Comparison of ENCODE assay signal across 17 cellular contexts in genomic region chr3:37290551-37290950, GRCh38. TPM values are rescaled to one million over a fixed set of nuclear protein-coding genes. Genes with fewer than 3 reads are reported as not detected.
DNase-seq lines count a peak whose midpoint lies in the region; ATAC-seq, FAIRE-seq and TF ChIP-seq lines count a peak whose summit lies in the region.
"Had no signal": no experiment of that assay in that cellular context is flagged by ENCODE, and none has a peak within 500 bp of the region (broad histone marks: within the 10 kb centered on the region; RNA-seq: fewer than 3 reads in every experiment).

No MANE protein-coding gene starts in this region.

- H3K27ac Mint-ChIP-seq in immature natural killer cell = peak overlapping the region in 1 of 6 donors; percentile 45
- H3K27ac Mint-ChIP-seq: activated CD8-positive, alpha-beta T cell treated with anti-CD3 and anti-CD28 coated beads for 36 hours; activated T-helper 17 cell treated with anti-CD3 and anti-CD28 coated beads, Interleukin-2, amount 50 U/mL, for 72 hours had no signal

- intact Hi-C loops in head of caudate nucleus (cut with DNase I) = no loop called here
- intact Hi-C loops in A673 (cut with micrococcal nuclease; ENCODE audit: unreplicated experiment) = no loop called here

- TF ChIP-seq RAD21 in A549 (conservative IDR thresholded peaks at IDR 0.05 in 1 of 2, IDR thresholded peaks at IDR 0.05 in 1 of 2) = no peak

- in situ Hi-C loops in astrocyte of the cerebellum (cut with HindIII; ENCODE audit: low sequenced_read_pairs) = no loop called here

- no peak overlapping the region for H3K4me3 Mint-ChIP-seq in immature natural killer cell
- H3K4me3 Mint-ChIP-seq: activated CD8-positive, alpha-beta T cell treated with anti-CD3 and anti-CD28 coated beads for 36 hours; activated T-helper 17 cell treated with anti-CD3 and anti-CD28 coated beads, Interleukin-2, amount 50 U/mL, for 72 hours had no signal

- FAIRE-seq in A549 (lab: Jason Lieb, UNC) = peak; percentile 80

- TF ChIP-seq CTCF in A549 (IDR thresholded peaks at IDR 0.05) (no peak), astrocyte of the cerebellum (IDR thresholded peaks at IDR 0.05; ENCODE audit: low read depth, low read length, missing control alignments) (no peak), foreskin keratinocyte (conservative IDR thresholded peaks at IDR 0.05) (no peak), A673 (conservative IDR thresholded peaks at IDR 0.05; ENCODE audit: low read depth, low read length) (no peak)

- POLR2A ChIA-PET in A549 (lab: Yijun Ruan, JAX) (no interaction called here), A673 (lab: Charles Lee; ENCODE audit: low non-redundant PET) (no interaction called here)

- H3K27me3 Mint-ChIP-seq in immature natural killer cell (ENCODE audit: low read depth in 3 of 3) = no peaks in the 10 kb centered on the region
- H3K27me3 Mint-ChIP-seq: activated CD8-positive, alpha-beta T cell treated with anti-CD3 and anti-CD28 coated beads for 36 hours; activated T-helper 17 cell treated with anti-CD3 and anti-CD28 coated beads, Interleukin-2, amount 50 U/mL, for 72 hours had no signal

- no peaks in the 10 kb centered on the region for H3K9me3 Mint-ChIP-seq in immature natural killer cell
- H3K9me3 Mint-ChIP-seq: activated CD8-positive, alpha-beta T cell treated with anti-CD3 and anti-CD28 coated beads for 36 hours; activated T-helper 17 cell treated with anti-CD3 and anti-CD28 coated beads, Interleukin-2, amount 50 U/mL, for 72 hours had no signal

- no peaks in the 10 kb centered on the region for H3K27me3 ChIP-seq in foreskin keratinocyte
- no peaks in the 10 kb centered on the region for H3K27me3 ChIP-seq in A673 (replicated peaks; ENCODE audit: insufficient read depth, low read depth, low read length, poor library complexity)
- H3K27me3 ChIP-seq: thyroid gland had no signal

- H3K27ac ChIP-seq in A549 = peak overlapping the region; percentile 57 to 74
- peak overlapping the region; percentile 41 for H3K27ac ChIP-seq in foreskin keratinocyte
- no peak overlapping the region for H3K27ac ChIP-seq in A673 (ENCODE audit: low read depth, low read length, poor library complexity, severe bottlenecking)
- H3K27ac ChIP-seq: thyroid gland had no signal

- H3K36me3 ChIP-seq in A673 (ENCODE audit: insufficient read depth, low read length, poor library complexity, severe bottlenecking) = peaks cover 19% of the 10 kb centered on the region

- DNase-seq in A549 (ENCODE audit: low read depth in 1 of 2, low spot score in 1 of 2) (no peak), HS-27A (ENCODE audit: low read depth) (peak; percentile 70), astrocyte of the cerebellum (ENCODE audit: low read depth) (peak; percentile 20), foreskin keratinocyte (peak; percentile 24 to 53), head of caudate nucleus (no peak), immature natural killer cell (no peak), A673 (ENCODE audit: low spot score) (no peak), DMS 273 treated with DMSO at 0.1 percent for 48 hours (lab: John Stamatoyannopoulos, UW) (no peak)
- DNase-seq: activated CD8-positive, alpha-beta T cell treated with anti-CD3 and anti-CD28 coated beads for 36 hours; anterior cingulate cortex; effector CD8-positive, alpha-beta T cell; hypothalamus; NCI-H1092; NCI-H510A; occipital lobe; thyroid gland had no signal

- H3K4me1 ChIP-seq in A549 (peaks cover 35% of the 10 kb centered on the region), foreskin keratinocyte (peaks cover 36% of the 10 kb centered on the region), A673 (ENCODE audit: insufficient read depth, low read length, poor library complexity, severe bottlenecking) (peaks cover 1% of the 10 kb centered on the region)
- H3K4me1 ChIP-seq: thyroid gland had no signal

- peak in 1 of 2 experiments; percentile 55; a peak in 3 of 6 replicates for ATAC-seq in A549
- peak; percentile 22 for ATAC-seq in foreskin keratinocyte
- ATAC-seq: activated CD8-positive, alpha-beta T cell treated with anti-CD3 and anti-CD28 coated beads for 36 hours; activated T-helper 17 cell treated with anti-CD3 and anti-CD28 coated beads, Interleukin-2, amount 50 U/mL, for 72 hours had no signal

- TF ChIP-seq POLR2A in A549 (IDR thresholded peaks at IDR 0.05; ENCODE audit: low read length) = no peak

- H3K4me1 Mint-ChIP-seq in immature natural killer cell = peaks cover 14 to 21% of the 10 kb centered on the region in 2 donors

- H3K36me3 Mint-ChIP-seq in immature natural killer cell = peaks cover 10 to 29% (median 10%) of the 10 kb centered on the region in 3 donors

- H3K4me3 ChIP-seq in A549 (no peak overlapping the region), astrocyte of the cerebellum (ENCODE audit: low read depth, low read length) (no peak overlapping the region), A673 (ENCODE audit: low read depth, low read length, poor library complexity, severe bottlenecking) (no peak overlapping the region)
- H3K4me3 ChIP-seq: thyroid gland had no signal

- no TSS peak for BruUV-seq in A673 (replicated peaks; lab: Mats Ljungman, UMichigan)

- peak overlapping the region; percentile 58 for H3K4me2 ChIP-seq in A549

- CTCF ChIA-PET in A549 (lab: Yijun Ruan, JAX) (no interaction called here), A673 (lab: Charles Lee) (no interaction called here)

- TF ChIP-seq EP300 in A549 (IDR thresholded peaks at IDR 0.05) = no peak

- H3K9me3 ChIP-seq in A549 (no peaks in the 10 kb centered on the region), A673 (ENCODE audit: low read depth, low read length, poor library complexity, severe bottlenecking) (no peaks in the 10 kb centered on the region)
- H3K9me3 ChIP-seq: thyroid gland had no signal

- 76% methylated on average over 3 of the region's 3 CpGs for WGBS in A549 (ENCODE audit: missing lambda C conversion rate)

TF ChIP-seq in A549, 52 proteins besides CTCF, POLR2A, EP300 and RAD21:
- TF ChIP-seq ZC3H11A (IDR thresholded peaks at IDR 0.05) = no peak
- TF ChIP-seq MYC (IDR thresholded peaks at IDR 0.05; ENCODE audit: borderline replicate concordance, low read length) = no peak
- TF ChIP-seq, protein P1, sequence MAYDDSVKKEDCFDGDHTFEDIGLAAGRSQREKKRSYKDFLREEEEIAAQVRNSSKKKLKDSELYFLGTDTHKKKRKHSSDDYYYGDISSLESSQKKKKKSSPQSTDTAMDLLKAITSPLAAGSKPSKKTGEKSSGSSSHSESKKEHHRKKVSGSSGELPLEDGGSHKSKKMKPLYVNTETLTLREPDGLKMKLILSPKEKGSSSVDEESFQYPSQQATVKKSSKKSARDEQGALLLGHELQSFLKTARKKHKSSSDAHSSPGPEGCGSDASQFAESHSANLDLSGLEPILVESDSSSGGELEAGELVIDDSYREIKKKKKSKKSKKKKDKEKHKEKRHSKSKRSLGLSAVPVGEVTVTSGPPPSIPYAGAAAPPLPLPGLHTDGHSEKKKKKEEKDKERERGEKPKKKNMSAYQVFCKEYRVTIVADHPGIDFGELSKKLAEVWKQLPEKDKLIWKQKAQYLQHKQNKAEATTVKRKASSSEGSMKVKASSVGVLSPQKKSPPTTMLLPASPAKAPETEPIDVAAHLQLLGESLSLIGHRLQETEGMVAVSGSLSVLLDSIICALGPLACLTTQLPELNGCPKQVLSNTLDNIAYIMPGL (CRISPR knock-in tag; IDR thresholded peaks at IDR 0.05; ENCODE audit: borderline replicate concordance) = no peak
- TF ChIP-seq, protein P2, sequence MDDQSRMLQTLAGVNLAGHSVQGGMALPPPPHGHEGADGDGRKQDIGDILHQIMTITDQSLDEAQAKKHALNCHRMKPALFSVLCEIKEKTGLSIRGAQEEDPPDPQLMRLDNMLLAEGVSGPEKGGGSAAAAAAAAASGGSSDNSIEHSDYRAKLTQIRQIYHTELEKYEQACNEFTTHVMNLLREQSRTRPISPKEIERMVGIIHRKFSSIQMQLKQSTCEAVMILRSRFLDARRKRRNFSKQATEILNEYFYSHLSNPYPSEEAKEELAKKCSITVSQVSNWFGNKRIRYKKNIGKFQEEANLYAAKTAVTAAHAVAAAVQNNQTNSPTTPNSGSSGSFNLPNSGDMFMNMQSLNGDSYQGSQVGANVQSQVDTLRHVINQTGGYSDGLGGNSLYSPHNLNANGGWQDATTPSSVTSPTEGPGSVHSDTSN (IDR thresholded peaks at IDR 0.05) = no peak
- no peak for TF ChIP-seq E2F6 (IDR thresholded peaks at IDR 0.05; ENCODE audit: borderline replicate concordance, low read depth)
- no peak for TF ChIP-seq RARB (CRISPR knock-in tag; IDR thresholded peaks at IDR 0.05)
- TF ChIP-seq CBX8 (IDR thresholded peaks at IDR 0.05) = no peak
- TF ChIP-seq ZNF302 (CRISPR knock-in tag; IDR thresholded peaks at IDR 0.05) = no peak
- no peak for TF ChIP-seq EHMT2 (IDR thresholded peaks at IDR 0.05; ENCODE audit: low read depth)
- no peak for TF ChIP-seq POLR2AphosphoS2 (conservative IDR thresholded peaks at IDR 0.05; ENCODE audit: low read length)
- no peak for TF ChIP-seq GATA3 (IDR thresholded peaks at IDR 0.05; ENCODE audit: borderline replicate concordance)
- TF ChIP-seq RFX5 (IDR thresholded peaks at IDR 0.05) = no peak
- no peak for TF ChIP-seq NFE2L2 (conservative IDR thresholded peaks at IDR 0.05; ENCODE audit: low read length)
- TF ChIP-seq MAZ (IDR thresholded peaks at IDR 0.05; ENCODE audit: borderline replicate concordance, low read depth, low read length) = no peak
- no peak for TF ChIP-seq HOXB5 (CRISPR knock-in tag; IDR thresholded peaks at IDR 0.05)
- TF ChIP-seq FOSB (CRISPR knock-in tag; IDR thresholded peaks at IDR 0.05) = no peak
- TF ChIP-seq HOXA7 (CRISPR knock-in tag; IDR thresholded peaks at IDR 0.05) = no peak
- TF ChIP-seq RNF2 (IDR thresholded peaks at IDR 0.05; ENCODE audit: borderline replicate concordance, low read depth) = no peak
- no peak for TF ChIP-seq CHD4 (IDR thresholded peaks at IDR 0.05; ENCODE audit: borderline replicate concordance)
TF ChIP-seq in A549: peak in this region for 0.

RNA-seq across cellular contexts. Expression of gene GOLGA4, which starts 47.5 kb away (rescaled TPM):
- polyA plus RNA-seq in A549 (2011; rRNA removed) (40.4 and 55.0 TPM in 2 replicates), A549 (2017; fragmentation: RNase III; extraction: RNeasy Plus Mini Kit Qiagen cat#74134 plus additional on column Dnase treatment) (23.3 to 26.9 TPM (median 24.2 TPM) in 3 replicates), foreskin keratinocyte (24.4 and 25.9 TPM in 2 replicates), immature natural killer cell (10 to 100 TPM in 1 of 3 donors, 1 to 10 TPM in 2; 2.0 to 31.7 (median 4.8) TPM)
- polyA plus RNA-seq in A549 (2012; cell fraction: cytosol; rRNA removed) = 5.3 and 6.0 TPM in 2 replicates
- polyA plus RNA-seq in A549 (2012; cell fraction: nucleus; rRNA removed) = 5.1 and 6.2 TPM in 2 replicates
- 32.8 and 41.9 TPM in 2 replicates for polyA minus RNA-seq in A549 (2011; rRNA and poly(A)+ RNA removed)
- total RNA-seq in foreskin keratinocyte (72.8 and 74.1 TPM in 2 replicates), A673 (2021) (64.0 and 70.7 TPM in 2 replicates)

Comparison
In these comparisons a context has a peak if more than half of its experiments do, and no peak if none do; other contexts are left out.
1. DNase-seq: peak in HS-27A (single experiment), astrocyte of the cerebellum (single experiment) and foreskin keratinocyte (2 of 2); none in A549 (0 of 2), head of caudate nucleus (0 of 42), immature natural killer cell (0 of 3), A673 (single experiment) and DMS 273 treated with DMSO at 0.1 percent for 48 hours (single experiment).